In the genomic region with DNA sequence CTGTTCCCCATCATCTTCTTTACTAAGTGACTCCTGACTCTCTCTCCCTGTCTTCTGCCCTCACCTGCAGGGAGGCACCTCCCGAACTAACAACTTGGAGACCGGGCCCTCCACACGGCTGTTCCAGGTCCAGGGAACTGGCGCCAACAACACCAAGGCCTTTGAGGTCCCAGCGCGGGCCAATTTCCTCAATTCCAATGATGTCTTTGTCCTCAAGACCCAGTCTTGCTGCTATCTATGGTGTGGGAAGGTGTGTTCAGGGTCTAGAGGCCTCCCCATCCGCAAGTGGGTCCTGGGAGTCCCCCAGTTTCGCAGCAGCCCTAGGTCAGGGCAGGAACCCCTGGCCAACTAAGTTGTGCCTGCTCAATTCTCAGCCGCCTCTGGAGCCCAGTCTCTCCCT, we compare ENCODE assay signal across 1 cellular context.
TF ChIP-seq lines count a peak whose summit lies in the region.

No MANE protein-coding gene starts in this region.

TF ChIP-seq in HepG2, 621 proteins besides CTCF, POLR2A, EP300 and RAD21:
- TF ChIP-seq AGO2 (optimal IDR thresholded peaks at IDR 0.05; ENCODE audit: low read depth, low read length), result peak; percentile 68
- TF ChIP-seq FOXJ3 (CRISPR knock-in tag; IDR thresholded peaks at IDR 0.05; ENCODE audit: borderline replicate concordance), result no peak
- TF ChIP-seq ZFY (CRISPR knock-in tag; IDR thresholded peaks at IDR 0.05), result no peak
- TF ChIP-seq ZNF883 (CRISPR knock-in tag; IDR thresholded peaks at IDR 0.05; ENCODE audit: not compliant biosample characterization), result peak; percentile 44
- TF ChIP-seq, protein P1, sequence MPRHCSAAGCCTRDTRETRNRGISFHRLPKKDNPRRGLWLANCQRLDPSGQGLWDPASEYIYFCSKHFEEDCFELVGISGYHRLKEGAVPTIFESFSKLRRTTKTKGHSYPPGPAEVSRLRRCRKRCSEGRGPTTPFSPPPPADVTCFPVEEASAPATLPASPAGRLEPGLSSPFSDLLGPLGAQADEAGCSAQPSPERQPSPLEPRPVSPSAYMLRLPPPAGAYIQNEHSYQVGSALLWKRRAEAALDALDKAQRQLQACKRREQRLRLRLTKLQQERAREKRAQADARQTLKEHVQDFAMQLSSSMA (CRISPR knock-in tag; IDR thresholded peaks at IDR 0.05), result no peak
- 0 out of 2 replicates have a peak, but pooled peaks have one; percentile 32 for TF ChIP-seq POLR2G (IDR thresholded peaks at IDR 0.05; ENCODE audit: low read depth, low read length)
